1 cellular context compared by ENCODE assay signal in genomic region chr9:83978992-83979811, GRCh38.
TF ChIP-seq lines count a peak whose summit lies in the region.

No MANE protein-coding gene starts in this region.

TF ChIP-seq in GM12878, 131 proteins besides CTCF, POLR2A, EP300 and RAD21:
- TF ChIP-seq MLLT1 (IDR thresholded peaks at IDR 0.05) (peak; percentile 84), RCOR1 (conservative IDR thresholded peaks at IDR 0.05; ENCODE audit: low read depth, low read length) (0 out of 2 replicates have a peak, but pooled peaks have one; percentile 44), TBL1XR1 (IDR thresholded peaks at IDR 0.05; ENCODE audit: low read depth, low read length) (peak; percentile 35; the same call in 1 of the 2 replicates), CREM (IDR thresholded peaks at IDR 0.05; ENCODE audit: low read depth) (peak; percentile 34), ZNF207 (IDR thresholded peaks at IDR 0.05; ENCODE audit: borderline replicate concordance) (no peak; the same call in 1 of the 2 replicates), FOXM1 (IDR thresholded peaks at IDR 0.05; ENCODE audit: low read depth, low read length) (0 out of 2 replicates have a peak, but pooled peaks have one; percentile 14), ZNF592 (IDR thresholded peaks at IDR 0.05) (no peak), PAX5 (IDR thresholded peaks at IDR 0.05; ENCODE audit: borderline replicate concordance, low read depth, low read length) (peak; percentile 45; the same call in 1 of the 2 replicates), YY1 (IDR thresholded peaks at IDR 0.05; ENCODE audit: low read depth, low read length) (peak; percentile 96), NFYA (IDR thresholded peaks at IDR 0.05; ENCODE audit: borderline replicate concordance, low read depth, low read length) (no peak), POU2F2 (IDR thresholded peaks at IDR 0.05; ENCODE audit: borderline replicate concordance, low read depth, low read length) (peak; percentile 49; the same call in 2 of the 3 replicates), HSF1 (IDR thresholded peaks at IDR 0.05; ENCODE audit: low read depth, low read length) (0 out of 2 replicates have a peak, but pooled peaks have one; percentile 8), PBX3 (IDR thresholded peaks at IDR 0.05; ENCODE audit: insufficient replicate concordance, low read depth, low read length) (peak; percentile 22), EGR1 (IDR thresholded peaks at IDR 0.05; ENCODE audit: borderline replicate concordance in 1 of 2, low read depth in 2 of 2, low read length in 2 of 2) (peak in 1 of 2 experiments; percentile 75; a peak in 2 of 3 replicates), LARP7 (IDR thresholded peaks at IDR 0.05) (peak; percentile 45; the same call in 1 of the 2 replicates), ZNF384 (IDR thresholded peaks at IDR 0.05; ENCODE audit: borderline replicate concordance, low read depth, low read length) (no peak), SIN3A (IDR thresholded peaks at IDR 0.05; ENCODE audit: low read depth, low read length) (peak; percentile 34; the same call in 1 of the 2 replicates), WRNIP1 (IDR thresholded peaks at IDR 0.05; ENCODE audit: borderline replicate concordance, low read depth, low read length) (0 out of 2 replicates have a peak, but pooled peaks have one; percentile 76), ELK1 (IDR thresholded peaks at IDR 0.05; ENCODE audit: low read depth, low read length) (no peak), PML (IDR thresholded peaks at IDR 0.05; ENCODE audit: low read length) (peak; percentile 23; the same call in 1 of the 2 replicates), MXI1 (IDR thresholded peaks at IDR 0.05; ENCODE audit: low read depth, low read length) (0 out of 2 replicates have a peak, but pooled peaks have one; percentile 52), BACH1 (IDR thresholded peaks at IDR 0.05; ENCODE audit: borderline replicate concordance) (no peak), NKRF (conservative IDR thresholded peaks at IDR 0.05) (peak; percentile 54; the same call in 1 of the 2 replicates), BCL11A (IDR thresholded peaks at IDR 0.05; ENCODE audit: low read depth, low read length) (0 out of 2 replicates have a peak, but pooled peaks have one; percentile 20), MYC (IDR thresholded peaks at IDR 0.05; ENCODE audit: insufficient read depth, insufficient read length, insufficient replicate concordance, low read length, severe bottlenecking) (peak; percentile 98), ZZZ3 (IDR thresholded peaks at IDR 0.05; ENCODE audit: control insufficient read depth, insufficient read length, low read depth) (no peak), CREB1 (IDR thresholded peaks at IDR 0.05; ENCODE audit: low read depth) (peak; percentile 28; the same call in 1 of the 2 replicates), POLR2AphosphoS5 (IDR thresholded peaks at IDR 0.05; ENCODE audit: low read length) (peak; percentile 46), E2F4 (IDR thresholded peaks at IDR 0.05; ENCODE audit: low read depth, low read length) (0 out of 2 replicates have a peak, but pooled peaks have one; percentile 8), SMAD1 (IDR thresholded peaks at IDR 0.05; ENCODE audit: low read depth, partially characterized antibody) (peak; percentile 27), BCL3 (IDR thresholded peaks at IDR 0.05; ENCODE audit: borderline replicate concordance, insufficient read depth, low read depth, low read length, poor library complexity, severe bottlenecking) (no peak), TAF1 (IDR thresholded peaks at IDR 0.05; ENCODE audit: borderline replicate concordance, low read depth, low read length) (peak; percentile 96), ZBED1 (IDR thresholded peaks at IDR 0.05; ENCODE audit: borderline replicate concordance) (peak; percentile 24; the same call in 1 of the 2 replicates)
TF ChIP-seq in GM12878: peak in this region for 25.
